In genomic region chr1:923131-923990, GRCh38 we compare ENCODE assay signal across 9 cellular contexts. TPM values are rescaled to one million over a fixed set of nuclear protein-coding genes. Genes with fewer than 3 reads are reported as not detected.
A peak's percentile ranks its signal among the peaks of the same experiment; 100 is the strongest.
DNase-seq lines count a peak whose midpoint lies in the region; ATAC-seq, FAIRE-seq and TF ChIP-seq lines count a peak whose summit lies in the region.
"Had no signal": no experiment of that assay in that cellular context is flagged by ENCODE, and none has a peak within 500 bp of the region (broad histone marks: within the 10 kb centered on the region; RNA-seq: fewer than 3 reads in every experiment).

Gene SAMD11 (plus strand): TSS chr1:923923. CDS start chr1:924432, 509 bp downstream.

- H3K79me2 ChIP-seq in keratinocyte (ENCODE audit: control insufficient read depth, insufficient read depth, low read length), result no peaks in the 10 kb centered on the region

- peaks cover 12% of the 10 kb centered on the region for H4K20me1 ChIP-seq in keratinocyte (ENCODE audit: control insufficient read depth, extremely low read depth, insufficient read depth, low read length)

- H3K9me3 ChIP-seq in WERI-Rb-1 (ENCODE audit: severe bottlenecking) (no peaks in the 10 kb centered on the region), keratinocyte (ENCODE audit: control insufficient read depth, low read depth, low read length) (no peaks in the 10 kb centered on the region)

- dilution Hi-C loops in keratinocyte (cut with MboI; ENCODE audit: extremely low pct_ligation_motif_present, low sequenced_read_pairs), result no loop called here

- H3K4me3 ChIP-seq in WERI-Rb-1 (ENCODE audit: low read depth, low read length), result peak within 1 kb of the TSS; percentile 78
- H3K4me3 ChIP-seq in keratinocyte (ENCODE audit: control insufficient read depth in 2 of 3, extremely low read depth in 1 of 3, insufficient read depth in 2 of 3, low read depth in 1 of 3, low read length in 3 of 3), result peak within 1 kb of the TSS in 1 of 3 experiments; percentile 10

- no peak for FAIRE-seq in keratinocyte (lab: Jason Lieb, UNC)
- FAIRE-seq: TTC549 had no signal

- no peaks in the 10 kb centered on the region for H3K9me1 ChIP-seq in keratinocyte (ENCODE audit: control insufficient read depth, extremely low read depth, insufficient read depth, low read length)

- H3K36me3 ChIP-seq in WERI-Rb-1 (peaks cover 12% of the 10 kb centered on the region), keratinocyte (ENCODE audit: control insufficient read depth in 2 of 2, extremely low read depth in 1 of 2, insufficient read depth in 2 of 2, low read length in 2 of 2) (no peaks in the 10 kb centered on the region)

- ATAC-seq in HG02840 (IDR thresholded peaks at IDR 0.05; ENCODE audit: low FRiP score, unreplicated experiment), result no peak

- TF ChIP-seq CTCF in WERI-Rb-1 (IDR thresholded peaks at IDR 0.05; ENCODE audit: low read depth, low read length) (peak; percentile 56), keratinocyte (optimal IDR thresholded peaks at IDR 0.05 in 1 of 3, IDR thresholded peaks at IDR 0.05 in 1 of 3, conservative IDR thresholded peaks at IDR 0.05 in 1 of 3; ENCODE audit: extremely low read depth in 1 of 3, insufficient read depth in 2 of 3, low read length in 3 of 3) (no peak)

- H3K9ac ChIP-seq in keratinocyte (ENCODE audit: control insufficient read depth, extremely low read depth, insufficient read depth, low read length), result no peak within 1 kb of the TSS

- DNase-seq in DMS79 (lab: John Stamatoyannopoulos, UW) (peak; percentile 48), NCI-H1048 (lab: John Stamatoyannopoulos, UW) (peak; percentile 53), WERI-Rb-1 (peak; percentile 90), cerebellum (ENCODE audit: low spot score) (peak; percentile 41), keratinocyte (ENCODE audit: low read depth, low spot score) (no peak), NCI-H2107 treated with DMSO at 0.1 percent for 48 hours (lab: John Stamatoyannopoulos, UW; ENCODE audit: unreplicated experiment) (no peak)
- peak; percentile 66 for DNase-seq in stimulated activated CD4-positive, alpha-beta T cell treated with anti-CD3 and anti-CD28 coated beads, Interleukin-12 subunit alpha, Interleukin-12 subunit beta, amount 100 ng/mL, for 4 hours

- peaks cover 8% of the 10 kb centered on the region for H3K4me1 ChIP-seq in keratinocyte (ENCODE audit: control insufficient read depth, extremely low read depth, insufficient read depth, low read length)

- H3K27me3 ChIP-seq in WERI-Rb-1 (ENCODE audit: insufficient read depth, low read depth, severe bottlenecking), result no peaks in the 10 kb centered on the region
- peaks cover 95% of the 10 kb centered on the region for H3K27me3 ChIP-seq in keratinocyte (ENCODE audit: control insufficient read depth, extremely low read depth, insufficient read depth, low read length)

- H2AFZ ChIP-seq in keratinocyte (ENCODE audit: control insufficient read depth, low read length), result no peak within 1 kb of the TSS

- H3K27ac ChIP-seq in WERI-Rb-1, result peak within 1 kb of the TSS; percentile 68
- no peak within 1 kb of the TSS for H3K27ac ChIP-seq in keratinocyte (ENCODE audit: control insufficient read depth, insufficient read depth, low read length)

- H3K4me2 ChIP-seq in keratinocyte (ENCODE audit: control insufficient read depth, extremely low read depth, insufficient read depth, low read depth, low read length), result peak within 1 kb of the TSS; percentile 62

RNA-seq across cellular contexts. Expression of gene SAMD11, which starts in this region (rescaled TPM):
- 2.4 TPM for total RNA-seq in cerebellum
- 0.03 TPM in 1 of 3 replicates, not detected in the others for polyA plus RNA-seq in keratinocyte
- not detected for polyA plus RNA-seq in keratinocyte (2011; ENCODE audit: low read depth)
- 0.05 TPM in 1 of 2 replicates, not detected in the other for polyA plus RNA-seq in keratinocyte (2011; cell fraction: cytosol; rRNA removed)
- 0.08 TPM in 1 of 2 replicates, not detected in the other for polyA plus RNA-seq in keratinocyte (2011; cell fraction: nucleus; rRNA removed)
- polyA plus RNA-seq in keratinocyte (2012; ENCODE audit: low replicate concordance), result 0.20 TPM in 1 of 2 replicates, not detected in the other
- not detected in 3 replicates for polyA minus RNA-seq in keratinocyte
- 8.2 TPM for polyA minus RNA-seq in keratinocyte (2011; cell fraction: cytosol; rRNA and poly(A)+ RNA removed)
- 0.39 and 0.95 TPM in 2 replicates for polyA minus RNA-seq in keratinocyte (2011; cell fraction: nucleus; rRNA and poly(A)+ RNA removed)

Comparison
In these comparisons a context has a peak if more than half of its experiments do, and no peak if none do; other contexts are left out.
1. DNase-seq: peak in DMS79 (single experiment), NCI-H1048 (single experiment), WERI-Rb-1 (single experiment), cerebellum (single experiment) and stimulated activated CD4-positive, alpha-beta T cell treated with anti-CD3 and anti-CD28 coated beads, Interleukin-12 subunit alpha, Interleukin-12 subunit beta, amount 100 ng/mL, for 4 hours (single experiment); none in keratinocyte (single experiment) and NCI-H2107 treated with DMSO at 0.1 percent for 48 hours (single experiment).